In genomic region chr1:220369511-220369910, GRCh38 we compare ENCODE assay signal across 12 cellular contexts.
"Had no signal": no experiment of that assay in that cellular context is flagged by ENCODE, and none has a peak within 500 bp of the region (broad histone marks: within the 10 kb centered on the region; RNA-seq: fewer than 3 reads in every experiment).

No MANE protein-coding gene starts in this region.

- H3K4me3 ChIP-seq: adrenal gland, tibial artery had no signal

- H3K9me3 ChIP-seq: adrenal gland, tibial artery had no signal

- H3K36me3 ChIP-seq: adrenal gland, tibial artery had no signal

- DNase-seq: activated B cell treated with CpG ODN at 0.5 μM for 24 hours; activated CD4-positive, alpha-beta T cell treated with anti-CD3 and anti-CD28 coated beads, Interleukin-2, amount 10 ng/mL, durations not matched to agents 24 days and 14 days; activated CD8-positive, alpha-beta memory T cell treated with anti-CD3 and anti-CD28 coated beads for 24 hours; activated naive CD4-positive, alpha-beta T cell treated with anti-CD3 and anti-CD28 coated beads, Interleukin-2, amount 50 U/mL, for 16 hours; activated T-cell treated with anti-CD3 and anti-CD28 coated beads for 4 hours; adrenal gland; cortex of kidney; effector memory CD4-positive, alpha-beta T cell; immature natural killer cell; left colon; T-helper 17 cell; tibial artery had no signal

- H3K27me3 ChIP-seq: adrenal gland, tibial artery had no signal

- ATAC-seq: left colon, T-helper 17 cell had no signal

- H3K27ac ChIP-seq: tibial artery had no signal

- H3K4me1 ChIP-seq: adrenal gland, tibial artery had no signal
